9 cellular contexts compared by ENCODE assay signal in genomic region chr5:59587489-59588337, GRCh38.
A peak's percentile ranks its signal among the peaks of the same experiment; 100 is the strongest.
DNase-seq lines count a peak whose midpoint lies in the region; ATAC-seq and TF ChIP-seq lines count a peak whose summit lies in the region.
"Had no signal": no experiment of that assay in that cellular context is flagged by ENCODE, and none has a peak within 500 bp of the region (broad histone marks: within the 10 kb centered on the region; RNA-seq: fewer than 3 reads in every experiment).

No MANE protein-coding gene starts in this region.

- peak overlapping the region; percentile 10 for H3K4me3 ChIP-seq in fibroblast of villous mesenchyme (ENCODE audit: low read depth, low read length)
- H3K4me3 ChIP-seq in neural progenitor cell, result peak overlapping the region; percentile 24
- H3K4me3 ChIP-seq in MM.1S (ENCODE audit: low read length), result no peak overlapping the region

- intact Hi-C loops in MCF 10A (cut with micrococcal nuclease), result no loop called here

- no peaks in the 10 kb centered on the region for H3K27me3 Mint-ChIP-seq in MCF 10A (ENCODE audit: insufficient read depth, unreplicated experiment)
- H3K27me3 Mint-ChIP-seq in neural progenitor cell (ENCODE audit: insufficient read depth, low read depth), result peaks cover 4% of the 10 kb centered on the region
- peaks cover 20% of the 10 kb centered on the region for H3K27me3 Mint-ChIP-seq in activated CD4-positive, alpha-beta memory T cell treated with anti-CD3 and anti-CD28 coated beads, Interleukin-2, amount 10 ng/mL, durations not matched to agents 7 days and 5 days

- H3K4me2 ChIP-seq in neural progenitor cell (peak overlapping the region; percentile 74), MM.1S (ENCODE audit: low read depth, low read length) (no peak overlapping the region)

- no peaks in the 10 kb centered on the region for H3K79me2 ChIP-seq in neural progenitor cell (ENCODE audit: low read depth)
- no peaks in the 10 kb centered on the region for H3K79me2 ChIP-seq in MM.1S (ENCODE audit: low read length)

- CTCF ChIA-PET in MCF 10A (lab: Yijun Ruan, JAX), result interaction anchor here (0.7 to 1.1 kb wide), 2 partner anchors 38 to 79 kb away, joined by 3 read pairs; no protein-coding TSS in a partner anchor
- CTCF ChIA-PET in activated CD4-positive, alpha-beta memory T cell treated with anti-CD3 and anti-CD28 coated beads, Interleukin-2, amount 10 ng/mL, durations not matched to agents 7 days and 5 days (lab: Charles Lee), result no interaction called here

- H3K36me3 Mint-ChIP-seq in MCF 10A (ENCODE audit: insufficient read depth, unreplicated experiment), result peaks cover 14% of the 10 kb centered on the region
- H3K36me3 Mint-ChIP-seq in neural progenitor cell, result no peaks in the 10 kb centered on the region
- no peaks in the 10 kb centered on the region for H3K36me3 Mint-ChIP-seq in activated CD4-positive, alpha-beta memory T cell treated with anti-CD3 and anti-CD28 coated beads, Interleukin-2, amount 10 ng/mL, durations not matched to agents 7 days and 5 days (ENCODE audit: low read depth)

- H3K9me3 Mint-ChIP-seq in MCF 10A (ENCODE audit: unreplicated experiment), result no peaks in the 10 kb centered on the region
- H3K9me3 Mint-ChIP-seq in neural progenitor cell, result no peaks in the 10 kb centered on the region
- H3K9me3 Mint-ChIP-seq in activated CD4-positive, alpha-beta memory T cell treated with anti-CD3 and anti-CD28 coated beads, Interleukin-2, amount 10 ng/mL, durations not matched to agents 7 days and 5 days, result no peaks in the 10 kb centered on the region
- H3K9me3 Mint-ChIP-seq: stimulated activated naive CD8-positive, alpha-beta T cell treated with anti-CD3 and anti-CD28 coated beads, Interleukin-15, Interleukin-2, amounts not matched to agents 100 ng/mL and 50 ng/mL, for 24 hours had no signal

- H3K4me3 Mint-ChIP-seq in MCF 10A (ENCODE audit: unreplicated experiment) (no peak overlapping the region), neural progenitor cell (peak overlapping the region; percentile 80)
- H3K4me3 Mint-ChIP-seq in activated CD4-positive, alpha-beta memory T cell treated with anti-CD3 and anti-CD28 coated beads, Interleukin-2, amount 10 ng/mL, durations not matched to agents 7 days and 5 days, result no peak overlapping the region
- H3K4me3 Mint-ChIP-seq: stimulated activated naive CD8-positive, alpha-beta T cell treated with anti-CD3 and anti-CD28 coated beads, Interleukin-15, Interleukin-2, amounts not matched to agents 100 ng/mL and 50 ng/mL, for 24 hours had no signal

- no peak for ATAC-seq in GM21447 (IDR thresholded peaks at IDR 0.05; ENCODE audit: unreplicated experiment)

- H3K4me1 ChIP-seq in neural progenitor cell (peaks cover 19% of the 10 kb centered on the region), MM.1S (ENCODE audit: low read length) (peaks cover 23% of the 10 kb centered on the region)

- H3K27ac Mint-ChIP-seq in MCF 10A (ENCODE audit: low read depth, unreplicated experiment) (no peak overlapping the region), neural progenitor cell (peak overlapping the region; percentile 80)
- H3K27ac Mint-ChIP-seq in activated CD4-positive, alpha-beta memory T cell treated with anti-CD3 and anti-CD28 coated beads, Interleukin-2, amount 10 ng/mL, durations not matched to agents 7 days and 5 days, result no peak overlapping the region
- H3K27ac Mint-ChIP-seq: stimulated activated naive CD8-positive, alpha-beta T cell treated with anti-CD3 and anti-CD28 coated beads, Interleukin-15, Interleukin-2, amounts not matched to agents 100 ng/mL and 50 ng/mL, for 24 hours had no signal

- peaks cover 23% of the 10 kb centered on the region for H3K4me1 Mint-ChIP-seq in MCF 10A (ENCODE audit: insufficient read depth, unreplicated experiment)
- H3K4me1 Mint-ChIP-seq in neural progenitor cell, result peaks cover 51% of the 10 kb centered on the region
- H3K4me1 Mint-ChIP-seq in activated CD4-positive, alpha-beta memory T cell treated with anti-CD3 and anti-CD28 coated beads, Interleukin-2, amount 10 ng/mL, durations not matched to agents 7 days and 5 days, result peaks cover 11% of the 10 kb centered on the region

- TF ChIP-seq CTCF in MCF 10A (IDR thresholded peaks at IDR 0.05; ENCODE audit: unreplicated experiment) (no peak), fibroblast of villous mesenchyme (IDR thresholded peaks at IDR 0.05; ENCODE audit: insufficient read depth, low read depth, low read length) (peak; percentile 36), neural progenitor cell (IDR thresholded peaks at IDR 0.05) (peak; percentile 66), MM.1S (IDR thresholded peaks at IDR 0.05; ENCODE audit: low read length) (no peak)

- H3K27ac ChIP-seq in neural progenitor cell (no peak overlapping the region), MM.1S (ENCODE audit: low read length) (no peak overlapping the region)

- H3K9me2 ChIP-seq in MM.1S (replicated peaks; ENCODE audit: insufficient read depth, low read length), result no peaks in the 10 kb centered on the region

- peak; percentile 40 to 79 for DNase-seq in T47D (ENCODE audit: low read depth in 1 of 2, low spot score in 1 of 2)
- DNase-seq in MCF 10A (ENCODE audit: unreplicated experiment), result no peak
- DNase-seq in SHP77 (lab: John Stamatoyannopoulos, UW), result peak; percentile 69 to 74
- peak; percentile 60 for DNase-seq in fibroblast of villous mesenchyme (ENCODE audit: low read depth)
- peak; percentile 91 for DNase-seq in neural progenitor cell (ENCODE audit: low spot score)
- no peak for DNase-seq in MM.1S
- no peak for DNase-seq in activated CD4-positive, alpha-beta memory T cell treated with anti-CD3 and anti-CD28 coated beads, Interleukin-2, amount 10 ng/mL, durations not matched to agents 7 days and 5 days

- POLR2A ChIA-PET in MCF 10A (lab: Yijun Ruan, JAX), result interaction anchor here (1.4 kb wide), 1 partner anchor 36 kb away, joined by 3 read pairs; no protein-coding TSS in a partner anchor
- POLR2A ChIA-PET in activated CD4-positive, alpha-beta memory T cell treated with anti-CD3 and anti-CD28 coated beads, Interleukin-2, amount 10 ng/mL, durations not matched to agents 7 days and 5 days (lab: Charles Lee), result no interaction called here

- H3K27me3 ChIP-seq in neural progenitor cell, result no peaks in the 10 kb centered on the region
- no peaks in the 10 kb centered on the region for H3K27me3 ChIP-seq in MM.1S (replicated peaks; ENCODE audit: insufficient read depth, low read length)

- no peaks in the 10 kb centered on the region for H3K36me3 ChIP-seq in neural progenitor cell
- no peaks in the 10 kb centered on the region for H3K36me3 ChIP-seq in MM.1S (replicated peaks; ENCODE audit: insufficient read depth, low read length)

- H3K9me3 ChIP-seq in neural progenitor cell (ENCODE audit: low read depth), result no peaks in the 10 kb centered on the region
- H3K9me3 ChIP-seq in MM.1S (replicated peaks; ENCODE audit: insufficient read depth, low read length), result no peaks in the 10 kb centered on the region

- no TSS peak for BruUV-seq in MCF 10A (replicated peaks; lab: Mats Ljungman, UMichigan)

- H3F3A ChIP-seq in neural progenitor cell (ENCODE audit: low read depth) (peaks cover 6% of the 10 kb centered on the region), MM.1S (ENCODE audit: insufficient read depth, low read length) (peaks cover 20% of the 10 kb centered on the region)

- in situ Hi-C loops in T47D (cut with HindIII; ENCODE audit: low pct_unique_long_range_greater_than_20kb, low sequenced_read_pairs), result no loop called here

- H4K20me1 ChIP-seq in neural progenitor cell (ENCODE audit: low read depth) (no peaks in the 10 kb centered on the region), MM.1S (ENCODE audit: insufficient read depth, low read length) (no peaks in the 10 kb centered on the region)

- H2AFZ ChIP-seq in neural progenitor cell (replicated peaks) (peak overlapping the region; percentile 94), MM.1S (ENCODE audit: low read length) (no peak overlapping the region)

- H3K9ac ChIP-seq in neural progenitor cell (no peak overlapping the region), MM.1S (ENCODE audit: low read length) (no peak overlapping the region)

Comparison
In these comparisons a context has a peak if more than half of its experiments do, and no peak if none do; other contexts are left out.
1. DNase-seq: peak in T47D (2 of 2), SHP77 (2 of 2), fibroblast of villous mesenchyme (single experiment) and neural progenitor cell (single experiment); none in MCF 10A (single experiment), MM.1S (single experiment) and activated CD4-positive, alpha-beta memory T cell treated with anti-CD3 and anti-CD28 coated beads, Interleukin-2, amount 10 ng/mL, durations not matched to agents 7 days and 5 days (single experiment).
2. CTCF ChIP-seq: peak in fibroblast of villous mesenchyme (single experiment) and neural progenitor cell (single experiment); none in MCF 10A (single experiment) and MM.1S (single experiment).